Comparison of ENCODE assay signal across 12 cellular contexts in genomic region chr10:118447478-118447877, GRCh38.
DNase-seq lines count a peak whose midpoint lies in the region; ATAC-seq and TF ChIP-seq lines count a peak whose summit lies in the region.
"Had no signal": no experiment of that assay in that cellular context is flagged by ENCODE, and none has a peak within 500 bp of the region (broad histone marks: within the 10 kb centered on the region; RNA-seq: fewer than 3 reads in every experiment).

No MANE protein-coding gene starts in this region.

- H3K9me3 Mint-ChIP-seq in WTC11 = peaks cover 14% of the 10 kb centered on the region

- peaks cover 2 to 5% of the 10 kb centered on the region in 2 donors for H3K9me3 ChIP-seq in transverse colon

- intact Hi-C loops in transverse colon (cut with DNase I; ENCODE audit: low total_unique reads) = no loop called here

- H3K4me3 Mint-ChIP-seq in WTC11 = no peak overlapping the region

- H3K27me3 ChIP-seq in transverse colon = peaks cover 16% of the 10 kb centered on the region

- ATAC-seq in HG02623 (IDR thresholded peaks at IDR 0.05; ENCODE audit: unreplicated experiment) (no peak), HG03378 (IDR thresholded peaks at IDR 0.05; ENCODE audit: unreplicated experiment) (no peak), WTC11 (no peak)

- POLR2A ChIA-PET in WTC11 (lab: Charles Lee) = no interaction called here

- no peak overlapping the region for H3K27ac ChIP-seq in transverse colon

- no peak overlapping the region for H3K27ac Mint-ChIP-seq in WTC11

- H3K4me3 ChIP-seq in cardiac fibroblast (replicated peaks in 1 of 2; ENCODE audit: low read depth in 2 of 2, low read length in 2 of 2) = no peak overlapping the region
- H3K4me3 ChIP-seq in transverse colon = no peak overlapping the region

- no peaks in the 10 kb centered on the region for H3K4me1 ChIP-seq in transverse colon

- TF ChIP-seq EP300 in transverse colon (IDR thresholded peaks at IDR 0.05; ENCODE audit: low read depth) = no peak

- no peaks in the 10 kb centered on the region for H3K36me3 Mint-ChIP-seq in WTC11

- CTCF ChIA-PET in WTC11 (lab: Charles Lee) = interaction anchor here (1.3 to 3.0 kb wide), 2 partner anchors 11 to 117 kb away, joined by 3 to 14 read pairs; no protein-coding TSS in a partner anchor

- TF ChIP-seq CTCF in cardiac fibroblast (IDR thresholded peaks at IDR 0.05; ENCODE audit: low read depth, low read length) = no peak
- no peak for TF ChIP-seq CTCF in transverse colon (IDR thresholded peaks at IDR 0.05)
- no peak for TF ChIP-seq CTCF in WTC11 (IDR thresholded peaks at IDR 0.05)

- no peak for TF ChIP-seq POLR2A in transverse colon (IDR thresholded peaks at IDR 0.05)

- WGBS in transverse colon (ENCODE audit: low coverage in 1 of 2), 2 donors = 38 to 58% methylated on average over 2 to 10 of the region's 10 CpGs

- H3K4me1 Mint-ChIP-seq in WTC11 = peaks cover 4% of the 10 kb centered on the region; the same call in 1 of the 2 replicates

- DNase-seq in NCI-H748 (lab: John Stamatoyannopoulos, UW; ENCODE audit: unreplicated experiment) = peak; percentile 8
- DNase-seq in NCI-H748 treated with DMSO at 0.1 percent for 48 hours (lab: John Stamatoyannopoulos, UW) = no peak
- peak; percentile 14 to 32 for DNase-seq in cardiac fibroblast (ENCODE audit: low read depth in 2 of 2)
- DNase-seq in left kidney (ENCODE audit: low read depth, low spot score) = peak; percentile 22
- peak; percentile 57 for DNase-seq in transverse colon
- no peak for DNase-seq in WTC11 (ENCODE audit: low spot score)
- DNase-seq: activated CD4-positive, alpha-beta T cell treated with anti-CD3 and anti-CD28 coated beads, Interleukin-2, amount 50 U/mL, for 1 hour; activated gamma-delta T cell; NCI-H1417 treated with DMSO at 0.1 percent for 48 hours; NK-92 treated with Interleukin-12 subunit alpha and Interleukin-12 subunit beta, amount 100 ng/mL, for 24 hours had no signal

- no peaks in the 10 kb centered on the region for H3K36me3 ChIP-seq in transverse colon

- in situ Hi-C loops in transverse colon (cut with MboI; ENCODE audit: low pct_ligation_motif_present in 1 of 4, low pct_unique_long_range_greater_than_20kb in 1 of 4, low sequenced_read_pairs in 3 of 4) = loop anchor here in 2 of 4 donors (25.0 kb wide), 1 partner anchor 935 kb away; no protein-coding TSS in a partner anchor

- H3K27me3 Mint-ChIP-seq in WTC11 (ENCODE audit: low read depth) = peaks cover 12% of the 10 kb centered on the region

TF ChIP-seq in WTC11, 78 proteins besides CTCF, POLR2A, EP300 and RAD21:
- TF ChIP-seq AR (CRISPR knock-in tag; IDR thresholded peaks at IDR 0.05) (no peak), ZMAT4 (CRISPR knock-in tag; IDR thresholded peaks at IDR 0.05) (no peak), ZBTB21 (CRISPR knock-in tag; IDR thresholded peaks at IDR 0.05; ENCODE audit: borderline replicate concordance) (no peak), NR2C2 (CRISPR knock-in tag; IDR thresholded peaks at IDR 0.05) (no peak), ZNF532 (CRISPR knock-in tag; IDR thresholded peaks at IDR 0.05; ENCODE audit: borderline replicate concordance) (no peak), ZNF281 (CRISPR knock-in tag; IDR thresholded peaks at IDR 0.05) (no peak), RELA (CRISPR knock-in tag; IDR thresholded peaks at IDR 0.05; ENCODE audit: borderline replicate concordance) (no peak), TEAD1 (CRISPR knock-in tag; IDR thresholded peaks at IDR 0.05) (no peak)

Comparison
In these comparisons a context has a peak if more than half of its experiments do, and no peak if none do; other contexts are left out.
1. DNase-seq: peak in NCI-H748 (single experiment), cardiac fibroblast (2 of 2), left kidney (single experiment) and transverse colon (single experiment); none in NCI-H748 treated with DMSO at 0.1 percent for 48 hours (single experiment) and WTC11 (single experiment).